1 cellular context compared by ENCODE assay signal in genomic region chr2:26244479-26245230, GRCh38.
TF ChIP-seq lines count a peak whose summit lies in the region.

HADHA (minus strand) TSS chr2:26244632; CDS start chr2:26244596, 36 bp downstream.
HADHB (plus strand) TSS chr2:26244939; CDS start chr2:26254255, 9,316 bp downstream.

TF ChIP-seq in HepG2, 621 proteins besides CTCF, POLR2A, EP300 and RAD21 (continued from another document and continues in another):
- TF ChIP-seq ZBTB39 (CRISPR knock-in tag; IDR thresholded peaks at IDR 0.05) (peak; percentile 18; the same call in 1 of the 2 replicates), ZNF773 (CRISPR knock-in tag; IDR thresholded peaks at IDR 0.05; ENCODE audit: borderline replicate concordance) (peak; percentile 28; the same call in 1 of the 2 replicates), ZNF550 (CRISPR knock-in tag; IDR thresholded peaks at IDR 0.05; ENCODE audit: borderline replicate concordance) (0 out of 2 replicates have a peak, but pooled peaks have one; percentile 40), RBFOX2 (IDR thresholded peaks at IDR 0.05; ENCODE audit: low read depth, low read length) (peak; percentile 86), REL (CRISPR knock-in tag; conservative IDR thresholded peaks at IDR 0.05) (no peak), PHB2 (IDR thresholded peaks at IDR 0.05; ENCODE audit: partially characterized antibody) (no peak), TERF1 (CRISPR knock-in tag; IDR thresholded peaks at IDR 0.05) (no peak), TBP (CRISPR knock-in tag; IDR thresholded peaks at IDR 0.05) (no peak), ZXDC (CRISPR knock-in tag; IDR thresholded peaks at IDR 0.05) (0 out of 2 replicates have a peak, but pooled peaks have one; percentile 52), GTF3A (CRISPR knock-in tag; conservative IDR thresholded peaks at IDR 0.05) (no peak), FOXA1 (IDR thresholded peaks at IDR 0.05) (no peak), FOXA1 (CRISPR knock-in tag; IDR thresholded peaks at IDR 0.05) (no peak), AHR (CRISPR knock-in tag; IDR thresholded peaks at IDR 0.05) (peak; percentile 68; the same call in 1 of the 2 replicates), ZNF660 (CRISPR knock-in tag; IDR thresholded peaks at IDR 0.05; ENCODE audit: borderline replicate concordance, low read depth) (no peak), TIGD3 (CRISPR knock-in tag; IDR thresholded peaks at IDR 0.05; ENCODE audit: borderline replicate concordance) (peak; percentile 90; the same call in 1 of the 2 replicates), ARNT2 (CRISPR knock-in tag; IDR thresholded peaks at IDR 0.05; ENCODE audit: low read depth) (peak; percentile 94), CEBPB (IDR thresholded peaks at IDR 0.05; ENCODE audit: borderline replicate concordance, low read depth, low read length) (no peak), ZNF850 (CRISPR knock-in tag; conservative IDR thresholded peaks at IDR 0.05) (peak; percentile 91; the same call in 1 of the 2 replicates), TFE3 (CRISPR knock-in tag; IDR thresholded peaks at IDR 0.05) (peak; percentile 85), SOX6 (IDR thresholded peaks at IDR 0.05) (no peak), SOX6 (CRISPR knock-in tag; IDR thresholded peaks at IDR 0.05) (peak; percentile 85), ZBTB7B (CRISPR knock-in tag; IDR thresholded peaks at IDR 0.05) (peak; percentile 72; the same call in 1 of the 2 replicates), HOMEZ (CRISPR knock-in tag; IDR thresholded peaks at IDR 0.05; ENCODE audit: low read depth) (peak; percentile 72), ZNF547 (CRISPR knock-in tag; IDR thresholded peaks at IDR 0.05) (0 out of 2 replicates have a peak, but pooled peaks have one; percentile 74), ZNF766 (CRISPR knock-in tag; IDR thresholded peaks at IDR 0.05; ENCODE audit: borderline replicate concordance) (0 out of 2 replicates have a peak, but pooled peaks have one; percentile 33), ZNF331 (CRISPR knock-in tag; IDR thresholded peaks at IDR 0.05) (peak; percentile 93), HMGXB3 (CRISPR knock-in tag; IDR thresholded peaks at IDR 0.05; ENCODE audit: borderline replicate concordance) (peak; percentile 52), E2F1 (CRISPR knock-in tag; IDR thresholded peaks at IDR 0.05) (peak; percentile 86; the same call in 1 of the 2 replicates), ZNF121 (CRISPR knock-in tag; IDR thresholded peaks at IDR 0.05) (no peak; the same call in 1 of the 2 replicates), NPAS2 (CRISPR knock-in tag; IDR thresholded peaks at IDR 0.05; ENCODE audit: borderline replicate concordance) (no peak), CEBPG (CRISPR knock-in tag; IDR thresholded peaks at IDR 0.05) (peak; percentile 30; the same call in 1 of the 2 replicates), ZFAT (CRISPR knock-in tag; conservative IDR thresholded peaks at IDR 0.05) (no peak), CENPT (CRISPR knock-in tag; IDR thresholded peaks at IDR 0.05; ENCODE audit: low read depth) (no peak), HMG20A (CRISPR knock-in tag; IDR thresholded peaks at IDR 0.05; ENCODE audit: borderline replicate concordance) (no peak; the same call in 1 of the 2 replicates), KLF15 (CRISPR knock-in tag; IDR thresholded peaks at IDR 0.05; ENCODE audit: borderline replicate concordance) (no peak; the same call in 1 of the 2 replicates), CENPBD1 (CRISPR knock-in tag; IDR thresholded peaks at IDR 0.05; ENCODE audit: borderline replicate concordance, low read depth) (0 out of 2 replicates have a peak, but pooled peaks have one; percentile 3), MIER3 (CRISPR knock-in tag; IDR thresholded peaks at IDR 0.05; ENCODE audit: borderline replicate concordance) (peak; percentile 82), ZNF558 (CRISPR knock-in tag; IDR thresholded peaks at IDR 0.05; ENCODE audit: borderline replicate concordance) (peak; percentile 87; the same call in 1 of the 2 replicates), ZFP82 (CRISPR knock-in tag; IDR thresholded peaks at IDR 0.05; ENCODE audit: borderline replicate concordance) (peak; percentile 96; the same call in 1 of the 2 replicates), ZNF652 (CRISPR knock-in tag; IDR thresholded peaks at IDR 0.05; ENCODE audit: borderline replicate concordance, low read depth) (peak; percentile 69), PATZ1 (CRISPR knock-in tag; IDR thresholded peaks at IDR 0.05) (peak; percentile 99), TOPORS (CRISPR knock-in tag; IDR thresholded peaks at IDR 0.05) (no peak; the same call in 1 of the 2 replicates)
